Comparison of ENCODE assay signal across 1 cellular context in genomic region chr15:39631357-39631756, GRCh38.
TF ChIP-seq lines count a peak whose summit lies in the region.

No MANE protein-coding gene starts in this region.

TF ChIP-seq in IMR-90, 13 proteins besides CTCF, POLR2A, EP300 and RAD21:
- TF ChIP-seq, protein P1, sequence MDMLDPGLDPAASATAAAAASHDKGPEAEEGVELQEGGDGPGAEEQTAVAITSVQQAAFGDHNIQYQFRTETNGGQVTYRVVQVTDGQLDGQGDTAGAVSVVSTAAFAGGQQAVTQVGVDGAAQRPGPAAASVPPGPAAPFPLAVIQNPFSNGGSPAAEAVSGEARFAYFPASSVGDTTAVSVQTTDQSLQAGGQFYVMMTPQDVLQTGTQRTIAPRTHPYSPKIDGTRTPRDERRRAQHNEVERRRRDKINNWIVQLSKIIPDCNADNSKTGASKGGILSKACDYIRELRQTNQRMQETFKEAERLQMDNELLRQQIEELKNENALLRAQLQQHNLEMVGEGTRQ (IDR thresholded peaks at IDR 0.05; ENCODE audit: low read depth, low read length): no peak
- TF ChIP-seq RCOR1 (IDR thresholded peaks at IDR 0.05; ENCODE audit: insufficient replicate concordance, low read length) (no peak), SMC3 (IDR thresholded peaks at IDR 0.05; ENCODE audit: low read depth, low read length) (no peak), MXI1 (IDR thresholded peaks at IDR 0.05; ENCODE audit: borderline replicate concordance, low read depth, low read length) (no peak), CEBPB (IDR thresholded peaks at IDR 0.05; ENCODE audit: low read depth, low read length) (no peak), MAFK (IDR thresholded peaks at IDR 0.05; ENCODE audit: low read depth, low read length) (no peak), CHD1 (IDR thresholded peaks at IDR 0.05; ENCODE audit: low read depth, low read length) (no peak), MAZ (IDR thresholded peaks at IDR 0.05; ENCODE audit: borderline replicate concordance, low read depth, low read length) (no peak), BHLHE40 (IDR thresholded peaks at IDR 0.05; ENCODE audit: low read depth, low read length) (no peak), FOS (IDR thresholded peaks at IDR 0.05; ENCODE audit: low read depth, low read length) (no peak), ELK1 (IDR thresholded peaks at IDR 0.05; ENCODE audit: borderline replicate concordance, low read depth, low read length) (no peak)
